24 cellular contexts compared by ENCODE assay signal in genomic region chr3:45555154-45555591, GRCh38. TPM values are rescaled to one million over a fixed set of nuclear protein-coding genes. Genes with fewer than 3 reads are reported as not detected.
DNase-seq lines count a peak whose midpoint lies in the region; TF ChIP-seq lines count a peak whose summit lies in the region.
"Had no signal": no experiment of that assay in that cellular context is flagged by ENCODE, and none has a peak within 500 bp of the region (broad histone marks: within the 10 kb centered on the region; RNA-seq: fewer than 3 reads in every experiment).

No MANE protein-coding gene starts in this region.

- H3K56ac ChIP-seq in H9 (ENCODE audit: insufficient read length, low read depth, low read length) = no peak overlapping the region

- H3K9me3 ChIP-seq in BLaER1 = no peaks in the 10 kb centered on the region
- H3K9me3 ChIP-seq in mesenchymal stem cell (ENCODE audit: control insufficient read depth, low read length) = no peaks in the 10 kb centered on the region
- H3K9me3 ChIP-seq in H9 (ENCODE audit: control insufficient read depth, low read depth, low read length) = no peaks in the 10 kb centered on the region
- H3K9me3 ChIP-seq: lower lobe of right lung, SJSA1, spleen had no signal

- H3K18ac ChIP-seq in mesenchymal stem cell (ENCODE audit: low read depth in 1 of 2, low read length in 2 of 2) (no peak overlapping the region), H9 (ENCODE audit: insufficient read length, low read depth, low read length) (no peak overlapping the region)

- H3K23me2 ChIP-seq in H9 (ENCODE audit: insufficient read length, low read depth, low read length, poor library complexity, severe bottlenecking) = no peaks in the 10 kb centered on the region

- no peaks in the 10 kb centered on the region for H3K79me1 ChIP-seq in mesenchymal stem cell (replicated peaks; ENCODE audit: low read length, poor library complexity, severe bottlenecking)
- no peaks in the 10 kb centered on the region for H3K79me1 ChIP-seq in H9 (ENCODE audit: insufficient read depth, low read depth, low read length, poor library complexity, severe bottlenecking)

- H4K8ac ChIP-seq in mesenchymal stem cell (ENCODE audit: low read length) (no peak overlapping the region), H9 (replicated peaks; ENCODE audit: insufficient read length, low read depth, low read length) (no peak overlapping the region)

- H3K27ac Mint-ChIP-seq in HFFc6 (no peak overlapping the region), H9 (peak overlapping the region in 1 of 3 experiments; percentile 19; a peak in 2 of 7 replicates)
- H3K27ac Mint-ChIP-seq: activated CD4-positive, alpha-beta T cell treated with anti-CD3 and anti-CD28 coated beads for 36 hours; activated naive CD4-positive, alpha-beta T cell treated with anti-CD3 and anti-CD28 coated beads for 36 hours; T-helper 1 cell treated with Interleukin-12 subunit alpha and Interleukin-12 subunit beta and Interleukin-4 antibody, amounts not matched to agents 30 μg/mL and 1 μg/mL, for 36 hours had no signal

- H3K4me1 ChIP-seq in BLaER1 (peaks cover 59% of the 10 kb centered on the region), KMS-11 (ENCODE audit: low read depth, poor library complexity, severe bottlenecking) (peaks cover 58% of the 10 kb centered on the region), mesenchymal stem cell (ENCODE audit: control insufficient read depth, insufficient read depth, low read depth, low read length) (peaks cover 39% of the 10 kb centered on the region), H9 (ENCODE audit: insufficient read depth, low read length) (peaks cover 2% of the 10 kb centered on the region; the same call in 1 of the 2 replicates)

- H2BK12ac ChIP-seq in mesenchymal stem cell (ENCODE audit: low read length in 2 of 2) (peak overlapping the region in 1 of 2 experiments; percentile 27), H9 (ENCODE audit: insufficient read length, low read depth, low read length) (no peak overlapping the region)

- TF ChIP-seq CTCF in KMS-11 (conservative IDR thresholded peaks at IDR 0.05; ENCODE audit: low read depth, low read length) = no peak
- TF ChIP-seq CTCF in VCaP (conservative IDR thresholded peaks at IDR 0.05) = no peak
- no peak for TF ChIP-seq CTCF in HFFc6 (IDR thresholded peaks at IDR 0.05)
- TF ChIP-seq CTCF in H9 (conservative IDR thresholded peaks at IDR 0.05) = no peak

- H2BK15ac ChIP-seq in mesenchymal stem cell (ENCODE audit: low read depth, poor library complexity, severe bottlenecking) (no peak overlapping the region), H9 (ENCODE audit: low read depth, low read length) (no peak overlapping the region)

- H3K9me3 Mint-ChIP-seq in HFFc6 (no peaks in the 10 kb centered on the region), H9 (no peaks in the 10 kb centered on the region; a peak in 1 of 5 replicates)
- H3K9me3 Mint-ChIP-seq: activated naive CD4-positive, alpha-beta T cell treated with anti-CD3 and anti-CD28 coated beads for 36 hours; central memory CD8-positive, alpha-beta T cell; T-helper 1 cell treated with Interleukin-12 subunit alpha and Interleukin-12 subunit beta and Interleukin-4 antibody, amounts not matched to agents 30 μg/mL and 1 μg/mL, for 36 hours had no signal

- WGBS in mesenchymal stem cell = 92% methylated on average over 6 of the region's 6 CpGs
- WGBS in H9 (ENCODE audit: extremely low coverage, insufficient read length, low lambda C conversion rate) = no CpG with 5 or more reads among the region's 6 CpGs

- H4K20me1 ChIP-seq in BLaER1 (peaks cover 36% of the 10 kb centered on the region), KMS-11 (ENCODE audit: insufficient read depth) (no peaks in the 10 kb centered on the region), H9 (ENCODE audit: control insufficient read depth, insufficient read depth, insufficient read length) (no peaks in the 10 kb centered on the region)

- no peaks in the 10 kb centered on the region for H3K79me2 ChIP-seq in KMS-11 (ENCODE audit: insufficient read depth, low read depth)
- H3K79me2 ChIP-seq in H9 (ENCODE audit: insufficient read depth, low read length) = no peaks in the 10 kb centered on the region

- no peak overlapping the region for H4K5ac ChIP-seq in H9 (ENCODE audit: insufficient read length, low read depth, low read length)

- H3K27me3 ChIP-seq in BLaER1 = peaks cover 26% of the 10 kb centered on the region
- H3K27me3 ChIP-seq in KMS-11 (ENCODE audit: insufficient read depth, low read depth) = no peaks in the 10 kb centered on the region
- H3K27me3 ChIP-seq in mesenchymal stem cell (ENCODE audit: control insufficient read depth in 1 of 2, insufficient read depth in 1 of 2, low read length in 2 of 2) = no peaks in the 10 kb centered on the region
- H3K27me3 ChIP-seq in H9 (ENCODE audit: insufficient read depth, low read length) = no peaks in the 10 kb centered on the region; the same call in 1 of the 2 replicates
- H3K27me3 ChIP-seq: SJSA1, spleen had no signal

- H3K23ac ChIP-seq in mesenchymal stem cell (ENCODE audit: low read length in 2 of 2) (no peak overlapping the region), H9 (ENCODE audit: insufficient read length, low read depth, low read length) (no peak overlapping the region)

- no peak overlapping the region for H2BK20ac ChIP-seq in H9 (ENCODE audit: low read depth, low read length, poor library complexity, severe bottlenecking)

- H2BK5ac ChIP-seq in mesenchymal stem cell (ENCODE audit: low read depth, low read length, poor library complexity, severe bottlenecking) (no peak overlapping the region), H9 (ENCODE audit: insufficient read length, low read length) (no peak overlapping the region)

- H3T11ph ChIP-seq in H9 (ENCODE audit: low read length) = no peak overlapping the region

- H2BK120ac ChIP-seq in mesenchymal stem cell (ENCODE audit: low read depth, low read length) = peak overlapping the region; percentile 11
- no peak overlapping the region for H2BK120ac ChIP-seq in H9 (ENCODE audit: low read depth, low read length, poor library complexity, severe bottlenecking)

- DNase-seq in mesenchymal stem cell (no peak), HFFc6 (no peak), H9 (no peak), COLO829 (ENCODE audit: low spot score) (no peak), RPMI8226 (no peak)
- DNase-seq: ACHN; activated CD4-positive, alpha-beta T cell treated with anti-CD3 and anti-CD28 coated beads for 36 hours; activated naive CD4-positive, alpha-beta T cell treated with anti-CD3 and anti-CD28 coated beads for 36 hours; activated T-cell treated with anti-CD3 and anti-CD28 coated beads, Interleukin-2, amount 50 U/mL, for 48 hours; amniotic stem cell; foreskin melanocyte; GF-D8; hippocampal formation; KBM-7; lower lobe of right lung; NCI-H1694 treated with DMSO at 0.1 percent for 48 hours; spleen; stimulated activated CD4-positive, alpha-beta T cell treated with anti-CD3 and anti-CD28 coated beads, Interleukin-4, amount 100 ng/mL, for 4 hours had no signal

- no peak overlapping the region for H2AK5ac ChIP-seq in mesenchymal stem cell (ENCODE audit: low read length, severe bottlenecking)
- H2AK5ac ChIP-seq in H9 (ENCODE audit: insufficient read length, low read length) = no peak overlapping the region

- H3K4me3 ChIP-seq in BLaER1 (no peak overlapping the region), KMS-11 (IDR thresholded peaks at IDR 0.05; ENCODE audit: insufficient read depth, low read depth, low read length) (no peak overlapping the region), mesenchymal stem cell (ENCODE audit: insufficient read depth in 1 of 2, low read depth in 1 of 2, low read length in 2 of 2) (no peak overlapping the region)
- H3K4me3 ChIP-seq: lower lobe of right lung, SJSA1, spleen had no signal

- H3K36me3 Mint-ChIP-seq in HFFc6 (ENCODE audit: low read depth) (no peaks in the 10 kb centered on the region), H9 (ENCODE audit: insufficient read depth in 1 of 3, low read depth in 3 of 3) (peaks cover 0 to under 1% (median under 1%) of the 10 kb centered on the region in 3 experiments; a peak in 4 of 7 replicates)

- H3K4me2 ChIP-seq in BLaER1 = peak overlapping the region; percentile 64; the same call in 1 of the 2 replicates
- H3K4me2 ChIP-seq in KMS-11 = peak overlapping the region; percentile 48; the same call in 1 of the 2 replicates
- no peak overlapping the region for H3K4me2 ChIP-seq in mesenchymal stem cell (ENCODE audit: low read length, poor library complexity, severe bottlenecking)
- no peak overlapping the region for H3K4me2 ChIP-seq in H9 (ENCODE audit: insufficient read depth, insufficient read length, low read length)

- H3K27ac ChIP-seq in BLaER1 (no peak overlapping the region), KMS-11 (peak overlapping the region; percentile 87), VCaP (peak overlapping the region; percentile 61; the same call in 1 of the 2 replicates), mesenchymal stem cell (ENCODE audit: low read length, poor library complexity, severe bottlenecking) (no peak overlapping the region), H9 (ENCODE audit: insufficient read length, low read depth, low read length) (no peak overlapping the region)
- H3K27ac ChIP-seq: lower lobe of right lung, SJSA1 had no signal

- H3K14ac ChIP-seq in mesenchymal stem cell (ENCODE audit: low read length in 2 of 2) (no peak overlapping the region), H9 (ENCODE audit: insufficient read depth, low read length) (no peak overlapping the region)

- H3K4ac ChIP-seq in mesenchymal stem cell (ENCODE audit: low read depth in 1 of 2, low read length in 2 of 2) = no peak overlapping the region
- H3K4ac ChIP-seq in H9 (ENCODE audit: low read depth, low read length) = no peak overlapping the region

- H2AFZ ChIP-seq in KMS-11 (ENCODE audit: low read depth) (no peak overlapping the region), mesenchymal stem cell (ENCODE audit: low read depth, low read length) (no peak overlapping the region), H9 (ENCODE audit: low read length) (no peak overlapping the region)

- no peaks in the 10 kb centered on the region for H3K36me3 ChIP-seq in BLaER1
- no peaks in the 10 kb centered on the region for H3K36me3 ChIP-seq in KMS-11 (ENCODE audit: insufficient read depth)
- no peaks in the 10 kb centered on the region for H3K36me3 ChIP-seq in mesenchymal stem cell (ENCODE audit: control insufficient read depth in 1 of 2, insufficient read depth in 2 of 2, low read depth in 1 of 2, low read length in 2 of 2)
- H3K36me3 ChIP-seq: lower lobe of right lung, SJSA1, spleen had no signal

- H4K91ac ChIP-seq in mesenchymal stem cell (ENCODE audit: low read length) (no peak overlapping the region), H9 (ENCODE audit: insufficient read length, low read depth, low read length) (no peak overlapping the region)

- H3K27me3 Mint-ChIP-seq in HFFc6 (ENCODE audit: insufficient read depth) = peaks cover 1% of the 10 kb centered on the region; the same call in 1 of the 2 replicates
- H3K27me3 Mint-ChIP-seq in H9 (ENCODE audit: low read depth) = no peaks in the 10 kb centered on the region; the same call in 1 of the 2 replicates
- H3K27me3 Mint-ChIP-seq: activated CD4-positive, alpha-beta T cell treated with anti-CD3 and anti-CD28 coated beads for 36 hours; central memory CD8-positive, alpha-beta T cell had no signal

- H3K4me3 Mint-ChIP-seq in HFFc6 = no peak overlapping the region
- no peak overlapping the region for H3K4me3 Mint-ChIP-seq in H9
- H3K4me3 Mint-ChIP-seq: activated CD4-positive, alpha-beta T cell treated with anti-CD3 and anti-CD28 coated beads for 36 hours; activated naive CD4-positive, alpha-beta T cell treated with anti-CD3 and anti-CD28 coated beads for 36 hours; central memory CD8-positive, alpha-beta T cell; T-helper 1 cell treated with Interleukin-12 subunit alpha and Interleukin-12 subunit beta and Interleukin-4 antibody, amounts not matched to agents 30 μg/mL and 1 μg/mL, for 36 hours had no signal

- no peak overlapping the region; the same call in 1 of the 2 replicates for H3K9ac ChIP-seq in BLaER1
- no peak overlapping the region; the same call in 1 of the 2 replicates for H3K9ac ChIP-seq in KMS-11
- no peak overlapping the region for H3K9ac ChIP-seq in mesenchymal stem cell (ENCODE audit: low read length)
- H3K9ac ChIP-seq in H9 (ENCODE audit: extremely low read depth, insufficient read length, low read length) = no peak overlapping the region

- H3K4me1 Mint-ChIP-seq in HFFc6 (ENCODE audit: low read depth) (peaks cover 51% of the 10 kb centered on the region), H9 (peaks cover 16 to 28% of the 10 kb centered on the region in 2 experiments)

RNA-seq across cellular contexts. Expression of gene LIMD1, which starts 39.4 kb away (rescaled TPM):
- 9.4 TPM for polyA plus RNA-seq in mesenchymal stem cell (2013, experiment 1 of 2)
- 8.4 TPM for polyA plus RNA-seq in mesenchymal stem cell (2013, experiment 2 of 2)
- total RNA-seq in HFFc6 (2021; fragmentation: NEBNext Ultra II Directional; extraction: Animal tissue kit (Norgen Biotek cat#: 25700)) = 10 to 100 TPM; 25.0 to 34.8 (median 27.2) TPM
- total RNA-seq in H9 (2021) = 34.6 and 34.8 TPM in 2 replicates

Comparison
In these comparisons a context has a peak if more than half of its experiments do, and no peak if none do; other contexts are left out.
1. H3K27ac ChIP-seq: peak in KMS-11 (single experiment) and VCaP (single experiment); none in BLaER1 (single experiment), mesenchymal stem cell (single experiment) and H9 (single experiment).
2. H3K4me2 ChIP-seq: peak in BLaER1 (single experiment) and KMS-11 (single experiment); none in mesenchymal stem cell (single experiment) and H9 (single experiment).